Comparison of ENCODE assay signal across 4 cellular contexts in genomic region chr15:28308718-28309117, GRCh38. TPM values are rescaled to one million over a fixed set of nuclear protein-coding genes. Genes with fewer than 3 reads are reported as not detected.
"Had no signal": no experiment of that assay in that cellular context is flagged by ENCODE, and none has a peak within 500 bp of the region (broad histone marks: within the 10 kb centered on the region; RNA-seq: fewer than 3 reads in every experiment).

No MANE protein-coding gene starts in this region.

RNA-seq across cellular contexts. Expression of gene GOLGA6L24, which starts 49.2 kb away (rescaled TPM):
- total RNA-seq: HT-29, HT1080, IMR-90 had no signal
- polyA plus RNA-seq: IgD-negative memory B cell, IMR-90 had no signal
